ENCODE assay signal across 9 cellular contexts in genomic region chr7:140696024-140696678, GRCh38. TPM values are rescaled to one million over a fixed set of nuclear protein-coding genes. Genes with fewer than 3 reads are reported as not detected.
A peak's percentile ranks its signal among the peaks of the same experiment; 100 is the strongest.
DNase-seq lines count a peak whose midpoint lies in the region; ATAC-seq and TF ChIP-seq lines count a peak whose summit lies in the region.
"Had no signal": no experiment of that assay in that cellular context is flagged by ENCODE, and none has a peak within 500 bp of the region (broad histone marks: within the 10 kb centered on the region; RNA-seq: fewer than 3 reads in every experiment).

No MANE protein-coding gene starts in this region.

- no peaks in the 10 kb centered on the region for H3K9me3 ChIP-seq in esophagus muscularis mucosa

- no peak for TF ChIP-seq EP300 in esophagus muscularis mucosa (IDR thresholded peaks at IDR 0.05)

- H3K4me3 ChIP-seq in esophagus muscularis mucosa = peak overlapping the region; percentile 73 to 99 (median 87)

- DNase-seq in CD1c-positive myeloid dendritic cell (ENCODE audit: extremely low spot score) = peak; percentile 96
- DNase-seq in NCI-H460 (ENCODE audit: extremely low read depth, low read depth) = peak; percentile 88
- DNase-seq in activated T-cell treated with anti-CD3 and anti-CD28 coated beads for 24 hours (ENCODE audit: low read depth) = peak; percentile 93
- peak; percentile 99 for DNase-seq in esophagus muscularis mucosa (ENCODE audit: extremely low spot score)
- peak; percentile 98 for DNase-seq in myocyte (ENCODE audit: low read depth)
- DNase-seq in stimulated activated CD8-positive, alpha-beta memory T cell treated with anti-CD3 and anti-CD28 coated beads, Interleukin-7, amount 100 ng/mL, for 24 hours (ENCODE audit: low read depth) = peak; percentile 88

- H3K4me1 ChIP-seq in esophagus muscularis mucosa = peaks cover 29 to 37% (median 34%) of the 10 kb centered on the region in 4 donors

- intact Hi-C loops in esophagus muscularis mucosa (cut with DNase I) = loop anchor here (5.0 to 10.0 kb wide), 2 partner anchors 226 to 319 kb away; partner anchors contain the start of genes BRAF and MRPS33

- peaks cover 0 to 39% (median 23%) of the 10 kb centered on the region in 4 donors for H3K36me3 ChIP-seq in esophagus muscularis mucosa

- no peak for TF ChIP-seq CTCF in esophagus muscularis mucosa (IDR thresholded peaks at IDR 0.05)

- no peak for TF ChIP-seq POLR2A in esophagus muscularis mucosa (IDR thresholded peaks at IDR 0.05; ENCODE audit: low read depth)

- H3K27ac ChIP-seq in esophagus muscularis mucosa (replicated peaks in 1 of 4) = peak overlapping the region; percentile 89 to 94 (median 93)

- WGBS in esophagus muscularis mucosa = 19% methylated on average over 23 of the region's 23 CpGs

- ATAC-seq in GM21723 (IDR thresholded peaks at IDR 0.05; ENCODE audit: unreplicated experiment) (peak; percentile 6), GM18873 (IDR thresholded peaks at IDR 0.05; ENCODE audit: low FRiP score, unreplicated experiment) (no peak)

- no peaks in the 10 kb centered on the region for H3K27me3 ChIP-seq in esophagus muscularis mucosa

RNA-seq across cellular contexts. Expression of gene NDUFB2, which starts 0.4 kb away (rescaled TPM):
- 115 TPM in 2 replicates for total RNA-seq in NCI-H460 (2014; rRNA removed; shearing (Covaris generic))
- 260 and 268 TPM in 2 replicates for polyA plus RNA-seq in NCI-H460 (2014; cell fraction: nucleus; rRNA removed)
- total RNA-seq in esophagus muscularis mucosa (100 to 1,000 TPM; 235 to 279 (median 262) TPM), myocyte (388 and 434 TPM in 2 replicates)
- polyA plus RNA-seq in myocyte (2012) = 534 TPM

RNA-seq across cellular contexts. Expression of gene ADCK2, which starts 23.4 kb away (rescaled TPM):
- 24.9 and 25.3 TPM in 2 replicates for total RNA-seq in NCI-H460 (2014; rRNA removed; shearing (Covaris generic))
- polyA plus RNA-seq in NCI-H460 (2014; cell fraction: nucleus; rRNA removed) = 18.9 and 19.5 TPM in 2 replicates
- 10 to 100 TPM; 19.2 to 43.5 (median 26.8) TPM for total RNA-seq in esophagus muscularis mucosa
- total RNA-seq in myocyte = 14.4 and 16.0 TPM in 2 replicates
- polyA plus RNA-seq in myocyte (2012) = 14.8 TPM

RNA-seq across cellular contexts. Expression of gene DENND2A, which starts 55.5 kb away (rescaled TPM):
- 0.02 and 0.09 TPM in 2 replicates for total RNA-seq in NCI-H460 (2014; rRNA removed; shearing (Covaris generic))
- polyA plus RNA-seq in NCI-H460 (2014; cell fraction: nucleus; rRNA removed) = 0.74 TPM in 1 of 2 replicates, not detected in the other
- total RNA-seq in esophagus muscularis mucosa (10 to 100 TPM; 46.4 to 77.2 (median 59.2) TPM), myocyte (0.05 and 0.21 TPM in 2 replicates)
- 0.06 TPM for polyA plus RNA-seq in myocyte (2012)
- total RNA-seq: T-helper 1 cell treated with Interleukin-12 subunit alpha and Interleukin-12 subunit beta and Interleukin-4 antibody, amounts not matched to agents 30 ng/mL and 1 ng/mL, for 36 hours had no signal

Comparison
In these comparisons a context has a peak if more than half of its experiments do, and no peak if none do; other contexts are left out.
1. RNA of gene DENND2A, which starts 55.5 kb away (total RNA-seq): 46.4 to 77.2 TPM in esophagus muscularis mucosa; 0.05 to 0.21 TPM in myocyte and 0.02 to 0.09 TPM in NCI-H460; every median in the first group is over 10 times any median in the second.
2. Peak in every context shown above with its lines, with median percentiles within 50 percentile points of each other: DNase-seq.